ENCODE assay signal across 11 cellular contexts in genomic region chr5:158014367-158014766, GRCh38.
DNase-seq lines count a peak whose midpoint lies in the region; ATAC-seq and TF ChIP-seq lines count a peak whose summit lies in the region.
"Had no signal": no experiment of that assay in that cellular context is flagged by ENCODE, and none has a peak within 500 bp of the region (broad histone marks: within the 10 kb centered on the region; RNA-seq: fewer than 3 reads in every experiment).

No MANE protein-coding gene starts in this region.

- H4K8ac ChIP-seq in mesendoderm (ENCODE audit: low read depth, low read length) = no peak overlapping the region

- no peaks in the 10 kb centered on the region for H3K27me3 ChIP-seq in mesendoderm (ENCODE audit: insufficient read depth, low read length, poor library complexity)

- no peak for ATAC-seq in WTC11
- ATAC-seq: CD8-positive, alpha-beta T cell had no signal

- peak; percentile 11 for DNase-seq in EL
- DNase-seq in WTC11 (ENCODE audit: low spot score) = no peak
- no peak for DNase-seq in mesendoderm
- no peak for DNase-seq in kidney tubule cell (ENCODE audit: low spot score)
- no peak for DNase-seq in H4 (ENCODE audit: low spot score)
- no peak for DNase-seq in SHP77 treated with DMSO at 0.1 percent for 48 hours (lab: John Stamatoyannopoulos, UW)
- no peak for DNase-seq in NCI-H1048 (lab: John Stamatoyannopoulos, UW)
- DNase-seq: CD8-positive, alpha-beta T cell had no signal

- no peak overlapping the region for H3K27ac ChIP-seq in mesendoderm (ENCODE audit: low read depth, low read length)

- H3K79me1 ChIP-seq in mesendoderm (ENCODE audit: low read length) = no peaks in the 10 kb centered on the region

- no peaks in the 10 kb centered on the region; the same call in 1 of the 2 replicates for H3K9me3 Mint-ChIP-seq in WTC11
- H3K9me3 Mint-ChIP-seq: CD14-positive monocyte; CD8-positive, alpha-beta T cell; H9 had no signal

- H3K4me2 ChIP-seq in mesendoderm (ENCODE audit: low read length) = no peak overlapping the region

- POLR2A ChIA-PET in WTC11 (lab: Charles Lee) = no interaction called here

- peak overlapping the region; percentile 74 for H3K56ac ChIP-seq in mesendoderm (ENCODE audit: low read length)

- H3K4ac ChIP-seq in mesendoderm (ENCODE audit: low read depth, low read length) = no peak overlapping the region

- H3K27me3 Mint-ChIP-seq in WTC11 (ENCODE audit: low read depth) = no peaks in the 10 kb centered on the region

- peak; percentile 0; the same call in 1 of the 2 replicates for TF ChIP-seq CTCF in WTC11 (IDR thresholded peaks at IDR 0.05)

- no peak overlapping the region for H3K4me3 Mint-ChIP-seq in WTC11
- H3K4me3 Mint-ChIP-seq: B cell; CD14-positive monocyte; CD8-positive, alpha-beta T cell; H9 had no signal

- no peak overlapping the region for H2AK5ac ChIP-seq in mesendoderm (ENCODE audit: low read length)

- CTCF ChIA-PET in WTC11 (lab: Charles Lee) = interaction anchor here (0.9 to 1.7 kb wide), 9 partner anchors 9 to 1092 kb away, joined by 3 to 9 read pairs (median 5); partner anchors contain the start of gene CLINT1

- H3K23ac ChIP-seq in mesendoderm (ENCODE audit: low read length) = no peak overlapping the region

- H3K36me3 ChIP-seq in mesendoderm (ENCODE audit: control insufficient read depth, insufficient read depth, low read length) = no peaks in the 10 kb centered on the region

- H4K5ac ChIP-seq in mesendoderm (ENCODE audit: low read length) = no peak overlapping the region

- no peak overlapping the region for H2BK120ac ChIP-seq in mesendoderm (ENCODE audit: low read depth, low read length)

- H3K4me3 ChIP-seq in mesendoderm (ENCODE audit: low read length) = no peak overlapping the region

- H3K4me1 Mint-ChIP-seq in WTC11 = peaks cover 36% of the 10 kb centered on the region
- H3K4me1 Mint-ChIP-seq: B cell, CD14-positive monocyte had no signal

- WGBS in mesendoderm (ENCODE audit: extremely low coverage, insufficient coverage, low lambda C conversion rate) = no CpG with 5 or more reads among the region's 1 CpG

- H3K36me3 Mint-ChIP-seq in WTC11 = no peaks in the 10 kb centered on the region
- H3K36me3 Mint-ChIP-seq: CD14-positive monocyte; CD8-positive, alpha-beta T cell had no signal

- no peak overlapping the region for H3K27ac Mint-ChIP-seq in WTC11
- H3K27ac Mint-ChIP-seq: B cell; CD14-positive monocyte; CD8-positive, alpha-beta T cell had no signal

- H2BK15ac ChIP-seq in mesendoderm (replicated peaks; ENCODE audit: low read depth) = no peak overlapping the region

- no peak overlapping the region for H2BK5ac ChIP-seq in mesendoderm (ENCODE audit: low read length)

- peaks cover 21% of the 10 kb centered on the region for H3K4me1 ChIP-seq in mesendoderm (ENCODE audit: control insufficient read depth, low read depth, low read length)

- no peak overlapping the region for H3K9ac ChIP-seq in mesendoderm (ENCODE audit: low read length)

- H3K79me2 ChIP-seq in mesendoderm (ENCODE audit: control insufficient read depth, insufficient read depth, low read length) = no peaks in the 10 kb centered on the region

- H3K18ac ChIP-seq in mesendoderm (ENCODE audit: low read length) = no peak overlapping the region

TF ChIP-seq in WTC11, 78 proteins besides CTCF, POLR2A, EP300 and RAD21:
- TF ChIP-seq NFATC4 (CRISPR knock-in tag; IDR thresholded peaks at IDR 0.05) (no peak), MYBL2 (CRISPR knock-in tag; IDR thresholded peaks at IDR 0.05) (no peak), ESRRA (CRISPR knock-in tag; IDR thresholded peaks at IDR 0.05; ENCODE audit: borderline replicate concordance) (no peak), TP53 (CRISPR knock-in tag; IDR thresholded peaks at IDR 0.05) (no peak), ZNF317 (CRISPR knock-in tag; IDR thresholded peaks at IDR 0.05; ENCODE audit: borderline replicate concordance, low read depth) (no peak)
